In genomic region chr11:60764879-60765278, GRCh38 we compare ENCODE assay signal across 14 cellular contexts. TPM values are rescaled to one million over a fixed set of nuclear protein-coding genes. Genes with fewer than 3 reads are reported as not detected.
DNase-seq lines count a peak whose midpoint lies in the region; ATAC-seq, FAIRE-seq and TF ChIP-seq lines count a peak whose summit lies in the region.
"Had no signal": no experiment of that assay in that cellular context is flagged by ENCODE, and none has a peak within 500 bp of the region (broad histone marks: within the 10 kb centered on the region; RNA-seq: fewer than 3 reads in every experiment).

No MANE protein-coding gene starts in this region.

- H3K18ac ChIP-seq in H1 (ENCODE audit: extremely low read depth, low read length), result no peak overlapping the region

- no peak overlapping the region for H3K23ac ChIP-seq in H1 (ENCODE audit: insufficient read length)

- H3K4ac ChIP-seq in H1 (replicated peaks; ENCODE audit: insufficient read length, low read depth, low read length), result no peak overlapping the region

- TF ChIP-seq CTCF in H1 (IDR thresholded peaks at IDR 0.05; ENCODE audit: control extremely low read depth in 1 of 3, insufficient read depth in 1 of 3, low read depth in 1 of 3, low read length in 3 of 3), result no peak
- no peak for TF ChIP-seq CTCF in psoas muscle (IDR thresholded peaks at IDR 0.05)

- no peak overlapping the region for H2BK5ac ChIP-seq in H1 (ENCODE audit: low read depth, low read length)

- H2BK20ac ChIP-seq in H1 (ENCODE audit: low read length), result no peak overlapping the region

- H3K79me1 ChIP-seq in H1 (ENCODE audit: low read depth, low read length), result no peaks in the 10 kb centered on the region

- no peak for FAIRE-seq in H1 (lab: Jason Lieb, UNC)

- CTCF ChIA-PET in H1 (lab: Charles Lee; ENCODE audit: partially characterized antibody), result interaction anchor here (0.8 to 8.3 kb wide), 17 partner anchors 8 to 421 kb away, joined by 3 to 145 read pairs (median 12); partner anchors contain the start of genes MS4A15 and MS4A8

- H2BK12ac ChIP-seq in H1 (ENCODE audit: low read depth, low read length), result no peak overlapping the region

- TF ChIP-seq RAD21 in H1 (IDR thresholded peaks at IDR 0.05 in 1 of 2, conservative IDR thresholded peaks at IDR 0.05 in 1 of 2; ENCODE audit: low read depth in 2 of 2, low read length in 2 of 2), result no peak

- H2AFZ ChIP-seq in H1 (ENCODE audit: low read length), result no peak overlapping the region

- no peak for TF ChIP-seq EP300 in H1 (IDR thresholded peaks at IDR 0.05; ENCODE audit: borderline replicate concordance in 1 of 2, low read depth in 2 of 2, low read length in 2 of 2)

- H3K4me1 ChIP-seq in H1 (replicated peaks in 1 of 4; ENCODE audit: control insufficient read depth in 3 of 4, insufficient read depth in 4 of 4, low read length in 3 of 4) (peaks cover 0 to 1% (median 0%) of the 10 kb centered on the region in 4 experiments; a peak in 1 of 7 replicates), psoas muscle (peaks cover 8% of the 10 kb centered on the region)

- peak; percentile 51 for ATAC-seq in GM21529 (IDR thresholded peaks at IDR 0.05; ENCODE audit: unreplicated experiment)
- ATAC-seq in HG03196 (IDR thresholded peaks at IDR 0.05; ENCODE audit: unreplicated experiment), result peak; percentile 25
- ATAC-seq in psoas muscle, result no peak
- no peak for ATAC-seq in GM18519 (IDR thresholded peaks at IDR 0.05; ENCODE audit: low FRiP score, unreplicated experiment)

- no peak for TF ChIP-seq POLR2A in H1 (IDR thresholded peaks at IDR 0.05; ENCODE audit: control extremely low read depth in 1 of 2, low read depth in 2 of 2, low read length in 2 of 2)

- H3K27me3 ChIP-seq in H1 (replicated peaks in 1 of 4; ENCODE audit: control insufficient read depth in 3 of 4, extremely low read depth in 1 of 4, insufficient read depth in 3 of 4, low read length in 3 of 4) (peaks cover 0 to 11% (median 6%) of the 10 kb centered on the region in 4 experiments; a peak in 3 of 7 replicates), psoas muscle (ENCODE audit: insufficient read depth in 3 of 3, low read length in 2 of 3) (peaks cover 0 to 23% (median 7%) of the 10 kb centered on the region in 3 donors)

- no peak overlapping the region for H3K56ac ChIP-seq in H1 (replicated peaks; ENCODE audit: insufficient read length, low read depth, low read length)

- H3K9me3 ChIP-seq in H1 (ENCODE audit: insufficient read depth in 2 of 2, low read depth in 1 of 2, low read length in 1 of 2) (no peaks in the 10 kb centered on the region; a peak in 1 of 4 replicates), psoas muscle (no peaks in the 10 kb centered on the region)

- intact Hi-C loops in psoas muscle (cut with DNase I), result no loop called here

- H4K91ac ChIP-seq in H1 (replicated peaks; ENCODE audit: insufficient read length, low read length), result no peak overlapping the region

- H4K20me1 ChIP-seq in H1 (replicated peaks in 1 of 2; ENCODE audit: control insufficient read depth in 1 of 2, insufficient read depth in 2 of 2, low read length in 2 of 2), result no peaks in the 10 kb centered on the region

- H3K9ac ChIP-seq in H1 (replicated peaks in 1 of 4; ENCODE audit: extremely low read depth in 1 of 4, low read depth in 3 of 4, low read length in 3 of 4), result no peak overlapping the region

- 79% methylated on average over 1 of the region's 1 CpG; no CpG with 5 or more reads in 1 of the 2 experiments for WGBS in H1 (ENCODE audit: extremely low coverage in 1 of 2, insufficient coverage in 1 of 2, insufficient read length in 1 of 2, insufficient replicate concordance in 2 of 2, low coverage in 1 of 2, low lambda C conversion rate in 2 of 2, missing lambda C conversion rate in 1 of 2), 2 experiments
- 10 to 27% (median 17%) methylated on average over 1 of the region's 1 CpG for WGBS in psoas muscle, 3 donors

- H4K8ac ChIP-seq in H1 (ENCODE audit: extremely low read depth, insufficient read depth, low read length), result no peak overlapping the region

- no peak overlapping the region for H2AK5ac ChIP-seq in H1 (ENCODE audit: low read depth, low read length)

- H3K27ac ChIP-seq in H1 (ENCODE audit: low read depth, low read length), result no peak overlapping the region
- no peak overlapping the region for H3K27ac ChIP-seq in psoas muscle
- H3K27ac ChIP-seq: 22Rv1 had no signal

- H3K23me2 ChIP-seq in H1 (ENCODE audit: low read depth, low read length), result no peaks in the 10 kb centered on the region

- H3K14ac ChIP-seq in H1 (ENCODE audit: insufficient read length), result no peak overlapping the region

- H3K36me3 ChIP-seq in H1 (ENCODE audit: control insufficient read depth in 2 of 4, insufficient read depth in 4 of 4, low read length in 3 of 4), result no peaks in the 10 kb centered on the region
- no peaks in the 10 kb centered on the region for H3K36me3 ChIP-seq in psoas muscle (ENCODE audit: insufficient read depth in 1 of 2, low read depth in 1 of 2)

- H2BK120ac ChIP-seq in H1 (replicated peaks; ENCODE audit: low read depth, low read length), result no peak overlapping the region

- no peak overlapping the region for H3K4me2 ChIP-seq in H1 (ENCODE audit: insufficient read depth in 1 of 2, low read depth in 2 of 2, low read length in 2 of 2)

- H4K5ac ChIP-seq in H1 (ENCODE audit: insufficient read length, low read depth, low read length), result no peak overlapping the region

- H3K4me3 ChIP-seq in H1 (ENCODE audit: extremely low read depth in 1 of 4, insufficient read depth in 2 of 4, low read depth in 3 of 4, low read length in 4 of 4) (no peak overlapping the region), psoas muscle (no peak overlapping the region)

- no peak overlapping the region for H2BK15ac ChIP-seq in H1 (ENCODE audit: low read length)

- POLR2A ChIA-PET in H1 (lab: Charles Lee; ENCODE audit: partially characterized antibody), result interaction anchor here (0.6 to 0.7 kb wide), 2 partner anchors 25 to 46 kb away, joined by 3 read pairs; no protein-coding TSS in a partner anchor

- H3K79me2 ChIP-seq in H1 (ENCODE audit: control insufficient read depth in 1 of 2, insufficient read depth in 2 of 2, low read length in 2 of 2), result no peaks in the 10 kb centered on the region

- DNase-seq in DMS153 (lab: John Stamatoyannopoulos, UW) (peak; percentile 12), DMS153 treated with DMSO at 0.1 percent for 48 hours (lab: John Stamatoyannopoulos, UW; ENCODE audit: unreplicated experiment) (no peak), H1 (ENCODE audit: low read depth in 1 of 2, low spot score in 2 of 2) (no peak), SW 1271 (lab: John Stamatoyannopoulos, UW) (no peak), psoas muscle (no peak)
- DNase-seq: DMS79; H9; naive B cell; NK-92 treated with Interleukin-12 subunit alpha and Interleukin-12 subunit beta, amount 100 ng/mL, for 24 hours had no signal

TF ChIP-seq in H1, 55 proteins besides CTCF, POLR2A, EP300 and RAD21 (continues in another document):
- TF ChIP-seq TAF7 (optimal IDR thresholded peaks at IDR 0.05; ENCODE audit: borderline replicate concordance, low read depth, low read length), result no peak
- no peak for TF ChIP-seq SAP30 (IDR thresholded peaks at IDR 0.05; ENCODE audit: insufficient read depth, insufficient replicate concordance, low read length)
- TF ChIP-seq SRF (IDR thresholded peaks at IDR 0.05; ENCODE audit: low read depth, low read length), result peak; percentile 99
- TF ChIP-seq KDM5A (IDR thresholded peaks at IDR 0.05; ENCODE audit: low read length), result no peak

RNA-seq across cellular contexts. Expression of gene MS4A15, which starts 8.2 kb away (rescaled TPM):
- 0.17 TPM in 1 of 2 replicates, not detected in the other for total RNA-seq in H1 (2021; fragmentation: NEBNext Ultra II Directional; extraction: Animal tissue kit (Norgen Biotek cat#: 25700))
- polyA plus RNA-seq in H1 (2011; rRNA removed) (0.15 and 0.41 TPM in 2 replicates), psoas muscle (not detected)
- polyA plus RNA-seq in H1 (2011; cell fraction: cytosol; rRNA removed), result 0.04 TPM
- polyA plus RNA-seq in H1 (2011; cell fraction: nucleus; rRNA removed), result 0.24 TPM
- polyA plus RNA-seq in H1 (2012, experiment 1 of 2), result 0.20 to 0.27 TPM in 2 of 4 replicates, not detected in the others
- not detected for polyA plus RNA-seq in H1 (2012, experiment 2 of 2)
- polyA plus RNA-seq in H1 (2013, experiment 1 of 2), result 0.32 TPM
- polyA plus RNA-seq in H1 (2013, experiment 2 of 2), result 0.20 TPM
- 1.3 TPM in 1 of 2 replicates, not detected in the other for polyA minus RNA-seq in H1 (2011; rRNA and poly(A)+ RNA removed)
- polyA minus RNA-seq in H1 (2011; cell fraction: cytosol; rRNA and poly(A)+ RNA removed), result not detected
- polyA minus RNA-seq in H1 (2011; cell fraction: nucleus; rRNA and poly(A)+ RNA removed), result not detected
- total RNA-seq in psoas muscle, result not detected
- total RNA-seq: skeletal muscle tissue had no signal

RNA-seq across cellular contexts. Expression of gene MS4A10, which starts 20.3 kb away (rescaled TPM):
- not detected in 2 replicates for total RNA-seq in H1 (2021; fragmentation: NEBNext Ultra II Directional; extraction: Animal tissue kit (Norgen Biotek cat#: 25700))
- not detected in 2 replicates for polyA plus RNA-seq in H1 (2011; rRNA removed)
- polyA plus RNA-seq in H1 (2011; cell fraction: cytosol; rRNA removed), result not detected
- polyA plus RNA-seq in H1 (2011; cell fraction: nucleus; rRNA removed), result not detected
- polyA plus RNA-seq in H1 (2012, experiment 1 of 2), result not detected in 4 replicates
- not detected for polyA plus RNA-seq in H1 (2012, experiment 2 of 2)
- not detected for polyA plus RNA-seq in H1 (2013, experiment 1 of 2)
- polyA plus RNA-seq in H1 (2013, experiment 2 of 2), result not detected
- polyA minus RNA-seq in H1 (2011; rRNA and poly(A)+ RNA removed), result not detected in 2 replicates
- not detected for polyA minus RNA-seq in H1 (2011; cell fraction: cytosol; rRNA and poly(A)+ RNA removed)
- polyA minus RNA-seq in H1 (2011; cell fraction: nucleus; rRNA and poly(A)+ RNA removed), result not detected
- total RNA-seq in psoas muscle, result not detected
- under 1 TPM in 1 of 3 donors, not detected in 2; 0.03 TPM for polyA plus RNA-seq in psoas muscle
- total RNA-seq: H9, skeletal muscle tissue had no signal

RNA-seq across cellular contexts. Expression of gene MS4A18, which starts 40.4 kb away (rescaled TPM):
- total RNA-seq in H1 (2021; fragmentation: NEBNext Ultra II Directional; extraction: Animal tissue kit (Norgen Biotek cat#: 25700)), result not detected in 2 replicates
- not detected in 2 replicates for polyA plus RNA-seq in H1 (2011; rRNA removed)
- not detected for polyA plus RNA-seq in H1 (2011; cell fraction: cytosol; rRNA removed)
- polyA plus RNA-seq in H1 (2011; cell fraction: nucleus; rRNA removed), result not detected
- not detected in 4 replicates for polyA plus RNA-seq in H1 (2012, experiment 1 of 2)
- not detected for polyA plus RNA-seq in H1 (2012, experiment 2 of 2)
- polyA plus RNA-seq in H1 (2013, experiment 1 of 2), result not detected
- not detected for polyA plus RNA-seq in H1 (2013, experiment 2 of 2)
- polyA minus RNA-seq in H1 (2011; rRNA and poly(A)+ RNA removed), result not detected in 2 replicates
- polyA minus RNA-seq in H1 (2011; cell fraction: cytosol; rRNA and poly(A)+ RNA removed), result not detected
- not detected for polyA minus RNA-seq in H1 (2011; cell fraction: nucleus; rRNA and poly(A)+ RNA removed)
- not detected for total RNA-seq in psoas muscle
- not detected for polyA plus RNA-seq in psoas muscle
- total RNA-seq: H9, skeletal muscle tissue had no signal

Comparison
In these comparisons a context has a peak if more than half of its experiments do, and no peak if none do; other contexts are left out.
1. ATAC-seq: peak in GM21529 (single experiment) and HG03196 (single experiment); none in psoas muscle (0 of 4) and GM18519 (single experiment).